Comparison of ENCODE assay signal across 1 cellular context in the genomic region with DNA sequence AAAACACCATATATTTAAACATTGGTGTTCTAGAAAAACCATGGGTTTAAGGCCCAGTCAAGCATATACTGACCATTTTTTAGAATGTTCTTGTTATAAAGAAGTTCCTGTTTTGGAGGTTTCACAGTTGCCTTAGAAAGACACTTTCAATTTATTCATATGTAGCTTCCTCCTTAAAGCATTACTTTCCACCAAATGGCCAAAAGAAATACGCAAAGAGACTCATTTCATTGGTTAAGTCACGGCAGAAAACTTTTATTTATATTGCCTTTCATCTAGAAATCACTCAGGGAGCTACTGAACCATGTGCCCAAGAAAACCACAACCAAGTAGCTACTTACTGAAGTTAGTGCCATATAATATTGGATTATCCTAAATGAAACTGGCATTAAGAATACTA.
TF ChIP-seq lines count a peak whose summit lies in the region.

No MANE protein-coding gene starts in this region.

TF ChIP-seq in SK-N-SH, 30 proteins besides CTCF, POLR2A, EP300 and RAD21 (continued from another document):
- TF ChIP-seq PBX3 (IDR thresholded peaks at IDR 0.05) = no peak
- no peak for TF ChIP-seq ZBTB33 (IDR thresholded peaks at IDR 0.05; ENCODE audit: borderline replicate concordance, low read depth)
- TF ChIP-seq SIN3A (IDR thresholded peaks at IDR 0.05; ENCODE audit: borderline replicate concordance, low read depth, low read length) = no peak
- no peak for TF ChIP-seq GATA2 (CRISPR knock-in tag; IDR thresholded peaks at IDR 0.05)
- no peak for TF ChIP-seq TCF12 (IDR thresholded peaks at IDR 0.05)
- no peak for TF ChIP-seq GABPA (IDR thresholded peaks at IDR 0.05; ENCODE audit: low read depth)
- no peak for TF ChIP-seq CHD2 (IDR thresholded peaks at IDR 0.05; ENCODE audit: low read length, partially characterized antibody)
- TF ChIP-seq FOXJ3 (CRISPR knock-in tag; IDR thresholded peaks at IDR 0.05) = no peak
